ENCODE assay signal across 18 cellular contexts in genomic region chr7:82964150-82964882, GRCh38.
A peak's percentile ranks its signal among the peaks of the same experiment; 100 is the strongest.
DNase-seq lines count a peak whose midpoint lies in the region; ATAC-seq and TF ChIP-seq lines count a peak whose summit lies in the region.
"Had no signal": no experiment of that assay in that cellular context is flagged by ENCODE, and none has a peak within 500 bp of the region (broad histone marks: within the 10 kb centered on the region; RNA-seq: fewer than 3 reads in every experiment).

No MANE protein-coding gene starts in this region.

- intact Hi-C loops in ascending aorta (cut with DNase I): no loop called here

- ATAC-seq in HG02938 (IDR thresholded peaks at IDR 0.05; ENCODE audit: unreplicated experiment): peak; percentile 79
- ATAC-seq: activated naive CD8-positive, alpha-beta T cell treated with anti-CD3 and anti-CD28 coated beads, Interleukin-2, amount 50 U/mL, for 24 hours; WTC11 had no signal

- H3K4me1 ChIP-seq in ascending aorta: no peaks in the 10 kb centered on the region
- H3K4me1 ChIP-seq: tibial artery had no signal

- H3K27me3 ChIP-seq in ascending aorta: no peaks in the 10 kb centered on the region
- H3K27me3 ChIP-seq: tibial artery had no signal

- TF ChIP-seq CTCF in ascending aorta (IDR thresholded peaks at IDR 0.05): no peak

- no peak overlapping the region for H3K4me3 ChIP-seq in ascending aorta
- H3K4me3 ChIP-seq: coronary artery, PC-9, tibial artery had no signal

- no peaks in the 10 kb centered on the region for H3K36me3 ChIP-seq in ascending aorta
- H3K36me3 ChIP-seq: tibial artery had no signal

- DNase-seq in NCI-H2196 treated with DMSO at 0.1 percent for 48 hours (lab: John Stamatoyannopoulos, UW; ENCODE audit: unreplicated experiment) (peak; percentile 9), NCI-H2196 (lab: John Stamatoyannopoulos, UW; ENCODE audit: unreplicated experiment) (no peak), NCI-H146 (lab: John Stamatoyannopoulos, UW) (peak; percentile 69), COR-L47 (lab: John Stamatoyannopoulos, UW) (no peak), DMS 273 (lab: John Stamatoyannopoulos, UW; ENCODE audit: unreplicated experiment) (no peak), ascending aorta (ENCODE audit: low spot score in 2 of 2) (no peak)
- DNase-seq in activated CD4-positive, alpha-beta T cell treated with anti-CD3 and anti-CD28 coated beads for 48 hours: no peak
- DNase-seq: activated naive CD8-positive, alpha-beta T cell treated with anti-CD3 and anti-CD28 coated beads, Interleukin-2, amount 50 U/mL, for 24 hours; activated T-cell treated with anti-CD3 and anti-CD28 coated beads for 4 hours; mesendoderm; NCI-H1694; occipital lobe; PC-9; SW 1271; tibial artery had no signal

- no peaks in the 10 kb centered on the region for H3K9me3 ChIP-seq in ascending aorta
- H3K9me3 ChIP-seq: tibial artery had no signal

- H3K27ac ChIP-seq in ascending aorta: no peak overlapping the region
- H3K27ac ChIP-seq: coronary artery, PC-9, tibial artery had no signal

Comparison
In these comparisons a context has a peak if more than half of its experiments do, and no peak if none do; other contexts are left out.
1. DNase-seq: peak in NCI-H2196 treated with DMSO at 0.1 percent for 48 hours (single experiment) and NCI-H146 (single experiment); none in NCI-H2196 (single experiment), COR-L47 (single experiment), DMS 273 (single experiment), ascending aorta (0 of 2) and activated CD4-positive, alpha-beta T cell treated with anti-CD3 and anti-CD28 coated beads for 48 hours (single experiment).